20 cellular contexts compared by ENCODE assay signal in the genomic region with DNA sequence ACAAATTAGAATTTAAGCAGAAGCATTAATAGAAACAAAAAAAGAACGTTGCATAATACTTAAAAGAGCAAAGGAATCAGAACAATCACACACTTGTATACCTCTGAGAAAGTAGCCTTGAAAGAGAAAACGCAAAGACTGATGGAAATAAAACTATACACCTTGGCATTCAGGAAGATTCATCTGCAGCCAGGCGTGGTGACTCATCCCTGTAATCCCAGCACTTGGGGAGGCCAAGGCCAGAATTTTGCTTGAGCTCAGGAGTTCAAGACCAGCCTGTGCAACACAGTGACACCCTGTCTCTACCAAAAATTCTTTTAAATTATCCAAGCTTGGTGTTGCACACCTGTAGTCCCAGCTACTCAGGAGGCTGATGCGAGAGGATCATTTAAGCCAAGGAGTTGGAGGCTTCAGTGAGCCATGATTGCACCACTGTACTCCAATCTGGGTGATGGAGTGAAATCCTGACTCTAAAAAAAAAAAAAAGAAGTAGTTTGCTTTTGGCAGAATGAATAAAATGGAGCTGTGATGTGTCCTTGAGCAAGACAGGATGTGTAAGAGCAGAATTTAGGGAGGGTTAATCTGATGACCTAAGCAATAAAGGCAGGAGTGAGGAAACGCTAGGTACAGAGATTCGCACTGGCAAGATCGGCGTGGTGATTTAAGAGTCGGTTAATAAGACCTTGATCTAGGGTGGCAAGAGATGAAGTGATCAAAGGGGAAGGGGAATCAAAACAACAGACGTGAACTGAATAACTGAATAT.
"Had no signal": no experiment of that assay in that cellular context is flagged by ENCODE, and none has a peak within 500 bp of the region (broad histone marks: within the 10 kb centered on the region; RNA-seq: fewer than 3 reads in every experiment).

No MANE protein-coding gene starts in this region.

- H3K79me2 ChIP-seq: parathyroid adenoma had no signal

- FAIRE-seq: colon had no signal

- H3K27ac ChIP-seq: adrenal gland, parathyroid adenoma, transverse colon had no signal

- H3K9ac ChIP-seq: parathyroid adenoma had no signal

- DNase-seq: activated B cell treated with CpG ODN at 0.5 μM for 24 hours; activated CD4-positive, alpha-beta T cell treated with anti-CD3 and anti-CD28 coated beads for 48 hours; activated CD8-positive, alpha-beta memory T cell treated with anti-CD3 and anti-CD28 coated beads, Interleukin-2, amount 50 U/mL, for 4 hours; activated CD8-positive, alpha-beta T cell treated with anti-CD3 and anti-CD28 coated beads, Interleukin-2, amount 10 ng/mL, durations not matched to agents 7 days and 5 days; activated effector memory CD4-positive, alpha-beta T cell treated with anti-CD3 and anti-CD28 coated beads, Interleukin-2, amount 50 U/mL, for 16 hours; activated T-cell treated with anti-CD3 and anti-CD28 coated beads, Interleukin-2, amount 50 U/mL, for 48 hours; adrenal gland; caudate nucleus; glutamatergic neuron; left cardiac atrium; midbrain; naive B cell; stimulated activated CD4-positive, alpha-beta T cell treated with anti-CD3 and anti-CD28 coated beads, Interleukin-2, amount 100 ng/mL, for 48 hours; stimulated activated naive CD4-positive, alpha-beta T cell treated with Interleukin-2 at 50 U/mL for 16 hours; substantia nigra; T-helper 17 cell; transverse colon had no signal

- H3K4me1 ChIP-seq: parathyroid adenoma, transverse colon had no signal

- H3K36me3 ChIP-seq: adrenal gland, transverse colon had no signal

- H3K9me3 ChIP-seq: adrenal gland, transverse colon had no signal

- H3K27me3 ChIP-seq: adrenal gland had no signal

- H3K4me3 ChIP-seq: adrenal gland, lung, transverse colon had no signal

- H2AFZ ChIP-seq: parathyroid adenoma had no signal
